8 cellular contexts compared by ENCODE assay signal in the genomic region with DNA sequence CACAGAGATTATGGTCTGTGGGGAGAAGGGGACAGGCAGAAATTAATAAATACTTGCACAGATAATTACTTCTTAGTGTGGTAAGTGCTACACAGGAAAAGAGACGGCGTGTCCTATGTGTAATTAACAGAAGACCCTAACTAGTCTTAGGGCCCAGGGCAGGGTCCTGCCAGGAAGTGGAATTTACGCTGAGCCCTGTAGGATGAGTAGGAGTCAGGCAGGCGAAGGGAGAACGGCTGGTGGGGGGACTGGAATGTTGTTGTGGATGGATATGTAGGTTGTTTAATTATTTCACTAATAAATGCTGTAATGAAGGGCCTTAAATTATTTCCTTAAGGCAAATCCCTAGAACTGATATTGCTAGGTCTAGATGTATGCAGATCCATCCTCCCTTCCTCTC.
"Had no signal": no experiment of that assay in that cellular context is flagged by ENCODE, and none has a peak within 500 bp of the region (broad histone marks: within the 10 kb centered on the region; RNA-seq: fewer than 3 reads in every experiment).

No MANE protein-coding gene starts in this region.

- DNase-seq: GM23248, GOT3, H7, H9, HCEC 1CT, HFFc6 had no signal

- H3K36me3 ChIP-seq: HAP-1 had no signal

- H3K4me3 ChIP-seq: GM23248, HAP-1 had no signal

- H3K9me3 Mint-ChIP-seq: HFFc6 had no signal

- H2AFZ ChIP-seq: GM23248 had no signal

- ATAC-seq: HCT116 had no signal

- H3K4me3 Mint-ChIP-seq: H9, HFFc6 had no signal

- H3K27ac ChIP-seq: GM23248 had no signal

- H3K27ac Mint-ChIP-seq: HFFc6 had no signal

- H3K4me1 ChIP-seq: HAP-1 had no signal

- H3K9me3 ChIP-seq: HAP-1 had no signal

- H3K9ac ChIP-seq: GM23248 had no signal
